In the genomic region with DNA sequence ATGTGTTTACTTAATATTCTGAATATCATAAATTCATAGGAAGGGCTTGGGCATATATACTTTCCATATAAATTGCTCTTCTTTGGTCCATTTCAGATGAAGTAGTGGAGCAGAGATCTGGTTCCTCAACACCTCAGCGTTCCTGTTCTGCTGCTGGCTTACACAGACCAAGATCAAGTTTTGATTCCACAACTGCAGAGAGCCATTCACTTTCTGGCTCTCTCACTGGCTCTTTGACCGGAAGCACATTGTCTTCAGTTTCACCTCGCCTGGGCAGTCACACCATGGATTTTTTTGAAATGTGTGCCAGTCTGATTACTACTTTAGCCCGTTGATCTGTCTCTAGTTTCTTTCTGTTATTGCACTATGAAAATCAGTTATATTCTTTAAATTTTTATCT, we compare ENCODE assay signal across 1 cellular context.
TF ChIP-seq lines count a peak whose summit lies in the region.

No MANE protein-coding gene starts in this region.

TF ChIP-seq in WTC11, 78 proteins besides CTCF, POLR2A, EP300 and RAD21 (continued from another document):
- TF ChIP-seq NFYB (CRISPR knock-in tag; conservative IDR thresholded peaks at IDR 0.05; ENCODE audit: low read depth) = no peak
- TF ChIP-seq ARID4B (CRISPR knock-in tag; IDR thresholded peaks at IDR 0.05; ENCODE audit: borderline replicate concordance) = no peak
- no peak for TF ChIP-seq FOXK1 (CRISPR knock-in tag; IDR thresholded peaks at IDR 0.05)
- no peak for TF ChIP-seq ZNF396 (CRISPR knock-in tag; IDR thresholded peaks at IDR 0.05; ENCODE audit: borderline replicate concordance)
- TF ChIP-seq NR2C2 (CRISPR knock-in tag; IDR thresholded peaks at IDR 0.05) = no peak
- no peak for TF ChIP-seq MAX (CRISPR knock-in tag; IDR thresholded peaks at IDR 0.05)
- no peak for TF ChIP-seq TEAD1 (CRISPR knock-in tag; IDR thresholded peaks at IDR 0.05)
- no peak for TF ChIP-seq ZNF263 (CRISPR knock-in tag; IDR thresholded peaks at IDR 0.05; ENCODE audit: low read depth)
- TF ChIP-seq PRRX2 (CRISPR knock-in tag; IDR thresholded peaks at IDR 0.05) = no peak
- no peak for TF ChIP-seq ZBTB21 (CRISPR knock-in tag; IDR thresholded peaks at IDR 0.05; ENCODE audit: borderline replicate concordance)
- TF ChIP-seq NR3C1 (CRISPR knock-in tag; conservative IDR thresholded peaks at IDR 0.05; ENCODE audit: low read depth) = no peak
- TF ChIP-seq ZNF671 (CRISPR knock-in tag; IDR thresholded peaks at IDR 0.05) = no peak
- no peak for TF ChIP-seq NFE2L1 (CRISPR knock-in tag; IDR thresholded peaks at IDR 0.05)
- no peak for TF ChIP-seq E2F5 (CRISPR knock-in tag; IDR thresholded peaks at IDR 0.05)
- no peak for TF ChIP-seq HMGA2 (CRISPR knock-in tag; IDR thresholded peaks at IDR 0.05)
